Comparison of ENCODE assay signal across 9 cellular contexts in the genomic region with DNA sequence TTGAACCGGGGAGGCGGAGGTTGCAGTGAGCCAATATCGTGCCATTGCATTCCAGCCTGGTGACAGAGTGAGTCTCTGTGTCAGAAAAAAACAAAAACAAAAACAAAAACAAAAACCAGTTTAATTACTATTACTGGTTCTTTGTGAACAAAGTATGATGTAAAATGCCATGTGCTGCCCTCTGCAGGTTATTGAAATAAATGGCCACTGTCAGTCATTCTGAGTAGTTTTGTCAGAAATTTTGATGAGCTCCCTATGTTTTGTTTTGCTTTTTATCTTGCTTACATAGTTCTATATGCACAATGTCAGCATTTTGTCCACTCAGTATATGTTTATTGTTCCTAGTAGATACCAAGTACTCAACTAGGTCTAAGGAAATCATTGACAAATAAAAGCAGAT.
DNase-seq lines count a peak whose midpoint lies in the region; TF ChIP-seq lines count a peak whose summit lies in the region.
"Had no signal": no experiment of that assay in that cellular context is flagged by ENCODE, and none has a peak within 500 bp of the region (broad histone marks: within the 10 kb centered on the region; RNA-seq: fewer than 3 reads in every experiment).

No MANE protein-coding gene starts in this region.

- H3K4me3 Mint-ChIP-seq in progenitor cell of endocrine pancreas (ENCODE audit: low read depth): no peak overlapping the region

- peaks cover 9% of the 10 kb centered on the region for H3K4me1 Mint-ChIP-seq in progenitor cell of endocrine pancreas (ENCODE audit: low read depth)

- TF ChIP-seq CTCF in LNCAP (IDR thresholded peaks at IDR 0.05) (peak; percentile 61), cardiac fibroblast (IDR thresholded peaks at IDR 0.05; ENCODE audit: low read depth, low read length) (peak; percentile 43), progenitor cell of endocrine pancreas (IDR thresholded peaks at IDR 0.05; ENCODE audit: unreplicated experiment) (peak; percentile 44)

- intact Hi-C loops in head of caudate nucleus (cut with DNase I): loop anchor here (10.0 kb wide), 1 partner anchor 146 kb away; no protein-coding TSS in a partner anchor

- H3K9me3 Mint-ChIP-seq in progenitor cell of endocrine pancreas (ENCODE audit: low read depth): peaks cover 3% of the 10 kb centered on the region

- no peak overlapping the region for H3K4me3 ChIP-seq in cardiac fibroblast (replicated peaks in 1 of 2; ENCODE audit: low read depth in 2 of 2, low read length in 2 of 2)
- H3K4me3 ChIP-seq: BLaER1 had no signal

- no peaks in the 10 kb centered on the region for H3K27me3 Mint-ChIP-seq in progenitor cell of endocrine pancreas

- no peaks in the 10 kb centered on the region for H3K36me3 Mint-ChIP-seq in progenitor cell of endocrine pancreas (ENCODE audit: insufficient read depth)

- no peak overlapping the region for H3K27ac Mint-ChIP-seq in progenitor cell of endocrine pancreas

- DNase-seq in NCI-H2227 (lab: John Stamatoyannopoulos, UW; ENCODE audit: unreplicated experiment) (peak; percentile 7), NCI-H2227 treated with DMSO at 0.1 percent for 48 hours (lab: John Stamatoyannopoulos, UW) (no peak), cardiac fibroblast (ENCODE audit: low read depth in 2 of 2) (peak; percentile 1 to 13), progenitor cell of endocrine pancreas (ENCODE audit: low spot score, unreplicated experiment) (no peak), head of caudate nucleus (no peak), NCI-H187 (lab: John Stamatoyannopoulos, UW) (no peak), NCI-H774 (lab: John Stamatoyannopoulos, UW) (no peak)

Comparison
In these comparisons a context has a peak if more than half of its experiments do, and no peak if none do; other contexts are left out.
1. DNase-seq: peak in NCI-H2227 (single experiment) and cardiac fibroblast (2 of 2); none in NCI-H2227 treated with DMSO at 0.1 percent for 48 hours (single experiment), progenitor cell of endocrine pancreas (single experiment), head of caudate nucleus (0 of 42), NCI-H187 (0 of 2) and NCI-H774 (single experiment).
2. Peak in every context shown above with its lines, with median percentiles within 50 percentile points of each other: CTCF ChIP-seq.